Comparison of ENCODE assay signal across 9 cellular contexts in the genomic region with DNA sequence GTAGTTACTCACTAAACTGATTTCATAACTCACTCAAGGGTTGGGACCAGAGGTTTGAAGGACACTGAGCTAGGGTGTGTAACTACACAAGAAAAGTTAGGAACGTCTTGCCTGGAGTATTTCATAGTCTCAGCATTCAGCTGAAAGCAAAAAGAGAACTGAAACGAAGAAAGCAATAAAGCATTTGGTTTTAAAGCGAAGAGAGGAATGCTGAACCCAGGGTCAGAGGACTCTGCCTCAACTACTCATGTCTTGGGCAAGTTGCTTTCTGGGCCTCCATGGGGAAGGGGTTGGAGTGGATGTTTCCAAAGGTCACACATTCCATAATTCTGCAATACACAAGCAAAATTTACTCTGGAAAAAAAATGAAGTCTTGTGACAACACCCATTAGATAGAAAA. TPM values are rescaled to one million over a fixed set of nuclear protein-coding genes. Genes with fewer than 3 reads are reported as not detected.
DNase-seq lines count a peak whose midpoint lies in the region; ATAC-seq, FAIRE-seq and TF ChIP-seq lines count a peak whose summit lies in the region.
"Had no signal": no experiment of that assay in that cellular context is flagged by ENCODE, and none has a peak within 500 bp of the region (broad histone marks: within the 10 kb centered on the region; RNA-seq: fewer than 3 reads in every experiment).

No MANE protein-coding gene starts in this region.

- H3K79me2 ChIP-seq in Karpas-422 (ENCODE audit: low read length) (peaks cover 59% of the 10 kb centered on the region), GM12878 (ENCODE audit: control insufficient read depth, insufficient read depth, low read length) (peaks cover 6% of the 10 kb centered on the region)

- no peak for TF ChIP-seq POLR2A in GM12878 (IDR thresholded peaks at IDR 0.05; ENCODE audit: low read depth, low read length)

- no peaks in the 10 kb centered on the region for H3K9me3 ChIP-seq in CD4-positive, CD25-positive, alpha-beta regulatory T cell (ENCODE audit: control insufficient read depth in 2 of 2, low read length in 2 of 2)
- H3K9me3 ChIP-seq in Karpas-422 (ENCODE audit: low read length) (no peaks in the 10 kb centered on the region), GM12878 (replicated peaks; ENCODE audit: control insufficient read depth, insufficient read depth, low read length) (no peaks in the 10 kb centered on the region)

- H3K4me3 ChIP-seq in CD4-positive, CD25-positive, alpha-beta regulatory T cell (ENCODE audit: low read depth, low read length): no peak overlapping the region
- H3K4me3 ChIP-seq in Karpas-422 (ENCODE audit: low read length) (peak overlapping the region; percentile 39; the same call in 1 of the 2 replicates), GM12878 (peak overlapping the region; percentile 42; the same call in 1 of the 2 replicates)

- TF ChIP-seq EP300 in GM12878 (IDR thresholded peaks at IDR 0.05; ENCODE audit: borderline replicate concordance in 1 of 2, control insufficient read depth in 1 of 2, low read depth in 2 of 2, low read length in 2 of 2): no peak

- no peak for TF ChIP-seq RAD21 in GM12878 (IDR thresholded peaks at IDR 0.05; ENCODE audit: insufficient read depth, low read depth, low read length)

- no peak overlapping the region for H3K27ac ChIP-seq in CD4-positive, CD25-positive, alpha-beta regulatory T cell (ENCODE audit: insufficient read depth, low read length, poor library complexity, severe bottlenecking)
- peak overlapping the region; percentile 43; the same call in 1 of the 2 replicates for H3K27ac ChIP-seq in Karpas-422 (ENCODE audit: low read length)
- H3K27ac ChIP-seq in GM12878 (ENCODE audit: control insufficient read depth, insufficient read depth): peak overlapping the region; percentile 38; the same call in 1 of the 2 replicates

- 2% methylated on average over 3 of the region's 3 CpGs for WGBS in GM12878 (ENCODE audit: insufficient coverage, insufficient replicate concordance, low lambda C conversion rate, missing lambda C conversion rate)

- no peak overlapping the region for H2AFZ ChIP-seq in Karpas-422 (ENCODE audit: low read length)
- peak overlapping the region; percentile 56; the same call in 1 of the 2 replicates for H2AFZ ChIP-seq in GM12878 (ENCODE audit: control insufficient read depth, low read depth, low read length)

- FAIRE-seq in GM12878 (lab: Jason Lieb, UNC): peak; percentile 68

- no peak for ATAC-seq in CD4-positive, CD25-positive, alpha-beta regulatory T cell (ENCODE audit: low read depth in 2 of 2)
- peak; percentile 21; the same call in 2 of the 3 replicates for ATAC-seq in GM12878
- ATAC-seq in natural killer cell: no peak
- no peak for ATAC-seq in GM21390 (IDR thresholded peaks at IDR 0.05; ENCODE audit: unreplicated experiment)
- ATAC-seq: stimulated activated naive CD8-positive, alpha-beta T cell treated with anti-CD3 and anti-CD28 coated beads, Interleukin-15, amount 100 ng/mL, for 72 hours had no signal

- H3K9me3 Mint-ChIP-seq in CD4-positive, CD25-positive, alpha-beta regulatory T cell: peaks cover 0 to 1% (median 0%) of the 10 kb centered on the region in 7 donors
- H3K9me3 Mint-ChIP-seq in natural killer cell: no peaks in the 10 kb centered on the region
- H3K9me3 Mint-ChIP-seq: stimulated activated naive CD8-positive, alpha-beta T cell treated with anti-CD3 and anti-CD28 coated beads, Interleukin-15, amount 100 ng/mL, for 72 hours had no signal

- SMC1A ChIA-PET in GM12878 (lab: Charles Lee; ENCODE audit: uncharacterized antibody, unreplicated experiment): interaction anchor here (0.8 to 1.5 kb wide), 5 partner anchors 27 to 208 kb away, joined by 3 to 4 read pairs (median 3); no protein-coding TSS in a partner anchor

- intact Hi-C loops in GM12878 (cut with micrococcal nuclease; ENCODE audit: unreplicated experiment) (loop anchor here (5.0 kb wide), 1 partner anchor 145 kb away; the partner anchor contains the start of gene RASSF3), natural killer cell (cut with micrococcal nuclease) (loop anchor here (5.0 kb wide), 1 partner anchor 90 kb away; no protein-coding TSS in a partner anchor)

- POLR2A ChIA-PET in GM12878 (lab: Charles Lee): interaction anchor here (0.6 to 1.0 kb wide), 2 partner anchors 31 to 455 kb away, joined by 3 read pairs; no protein-coding TSS in a partner anchor

- H3K4me1 Mint-ChIP-seq in CD4-positive, CD25-positive, alpha-beta regulatory T cell: peaks cover 33 to 67% (median 48%) of the 10 kb centered on the region in 4 donors
- peaks cover 57 to 68% of the 10 kb centered on the region in 2 donors for H3K4me1 Mint-ChIP-seq in natural killer cell

- H3K4me2 ChIP-seq in Karpas-422 (ENCODE audit: low read depth, low read length, poor library complexity, severe bottlenecking): peak overlapping the region; percentile 88
- H3K4me2 ChIP-seq in GM12878 (ENCODE audit: control insufficient read depth, insufficient read depth): peak overlapping the region; percentile 92

- BruUV-seq in GM12878 (replicated peaks; lab: Mats Ljungman, UMichigan): no TSS peak

- no peaks in the 10 kb centered on the region for H3K27me3 ChIP-seq in CD4-positive, CD25-positive, alpha-beta regulatory T cell (ENCODE audit: control insufficient read depth, insufficient read depth, low read length)
- H3K27me3 ChIP-seq in Karpas-422 (ENCODE audit: low read length) (no peaks in the 10 kb centered on the region), GM12878 (replicated peaks in 1 of 2; ENCODE audit: control insufficient read depth in 2 of 2, insufficient read depth in 2 of 2, low read length in 1 of 2) (no peaks in the 10 kb centered on the region)

- DNase-seq in CD4-positive, CD25-positive, alpha-beta regulatory T cell: no peak
- DNase-seq in Karpas-422 (no peak), GM12878 (ENCODE audit: low read depth, low spot score) (no peak), natural killer cell (no peak), COR-L47 (lab: John Stamatoyannopoulos, UW) (no peak), amygdala (lab: John Stamatoyannopoulos, UW) (no peak), ecto neural progenitor cell (ENCODE audit: low spot score) (no peak)
- DNase-seq: stimulated activated naive CD8-positive, alpha-beta T cell treated with anti-CD3 and anti-CD28 coated beads, Interleukin-15, amount 100 ng/mL, for 72 hours had no signal

- RAD21 ChIA-PET in GM12878 (lab: Charles Lee; ENCODE audit: unreplicated experiment): interaction anchor here (1.0 kb wide), 1 partner anchor 121 kb away, joined by 3 read pairs; no protein-coding TSS in a partner anchor

- H3K9me2 ChIP-seq in Karpas-422 (replicated peaks; ENCODE audit: insufficient read depth, low read length): no peaks in the 10 kb centered on the region

- in situ Hi-C loops in GM12878 (cut with MboI): no loop called here

- CTCF ChIA-PET in GM12878 (lab: Yijun Ruan, JAX): interaction anchor here (0.5 to 1.3 kb wide), 3 partner anchors 38 to 209 kb away, joined by 3 to 6 read pairs (median 4); no protein-coding TSS in a partner anchor

- H3K9ac ChIP-seq in Karpas-422 (ENCODE audit: low read length) (peak overlapping the region; percentile 35; the same call in 1 of the 2 replicates), GM12878 (ENCODE audit: control insufficient read depth, insufficient read depth, low read length) (peak overlapping the region; percentile 8; the same call in 1 of the 2 replicates)

- peaks cover 23% of the 10 kb centered on the region for H3K4me1 ChIP-seq in CD4-positive, CD25-positive, alpha-beta regulatory T cell (ENCODE audit: control insufficient read depth, insufficient read depth, low read length, poor library complexity, severe bottlenecking)
- H3K4me1 ChIP-seq in Karpas-422 (ENCODE audit: low read length) (peaks cover 35% of the 10 kb centered on the region), GM12878 (ENCODE audit: control insufficient read depth, insufficient read depth, low read length) (peaks cover 8% of the 10 kb centered on the region)

- peak overlapping the region; percentile 21 to 70 (median 40) for H3K27ac Mint-ChIP-seq in CD4-positive, CD25-positive, alpha-beta regulatory T cell
- peak overlapping the region; percentile 67 to 79 for H3K27ac Mint-ChIP-seq in natural killer cell
- H3K27ac Mint-ChIP-seq: stimulated activated naive CD8-positive, alpha-beta T cell treated with anti-CD3 and anti-CD28 coated beads, Interleukin-15, amount 100 ng/mL, for 72 hours had no signal

- H4K20me1 ChIP-seq in Karpas-422 (ENCODE audit: insufficient read depth, low read depth, low read length): no peaks in the 10 kb centered on the region
- no peaks in the 10 kb centered on the region for H4K20me1 ChIP-seq in GM12878 (ENCODE audit: control insufficient read depth, insufficient read depth)

- H3K4me3 Mint-ChIP-seq in CD4-positive, CD25-positive, alpha-beta regulatory T cell: peak overlapping the region; percentile 82 to 99 (median 96)
- peak overlapping the region; percentile 72 for H3K4me3 Mint-ChIP-seq in natural killer cell

- H3K36me3 ChIP-seq in CD4-positive, CD25-positive, alpha-beta regulatory T cell (ENCODE audit: control insufficient read depth, insufficient read depth, low read length): peaks cover 2% of the 10 kb centered on the region
- H3K36me3 ChIP-seq in Karpas-422 (ENCODE audit: insufficient read depth, low read length): no peaks in the 10 kb centered on the region
- H3K36me3 ChIP-seq in GM12878 (ENCODE audit: control insufficient read depth in 2 of 2, insufficient read depth in 2 of 2, low read length in 1 of 2): no peaks in the 10 kb centered on the region

- peaks cover 12% of the 10 kb centered on the region for H3K36me3 Mint-ChIP-seq in CD4-positive, CD25-positive, alpha-beta regulatory T cell
- H3K36me3 Mint-ChIP-seq in natural killer cell: peaks cover 8% of the 10 kb centered on the region

- TF ChIP-seq CTCF in GM12878 (IDR thresholded peaks at IDR 0.05 in 2 of 3, conservative IDR thresholded peaks at IDR 0.05 in 1 of 3; ENCODE audit: control insufficient read depth in 2 of 3, extremely low read depth in 1 of 3, insufficient read depth in 1 of 3, low read depth in 3 of 3, low read length in 3 of 3) (no peak), natural killer cell (IDR thresholded peaks at IDR 0.05) (no peak)

- H3K27me3 Mint-ChIP-seq in CD4-positive, CD25-positive, alpha-beta regulatory T cell: peaks cover 6% of the 10 kb centered on the region
- no peaks in the 10 kb centered on the region for H3K27me3 Mint-ChIP-seq in natural killer cell (ENCODE audit: low read depth in 2 of 2)
- H3K27me3 Mint-ChIP-seq: stimulated activated naive CD8-positive, alpha-beta T cell treated with anti-CD3 and anti-CD28 coated beads, Interleukin-15, amount 100 ng/mL, for 72 hours had no signal

RNA-seq across cellular contexts. Expression of gene GNS, which starts 1.4 kb away (rescaled TPM):
- total RNA-seq in CD4-positive, CD25-positive, alpha-beta regulatory T cell: 25.0 TPM
- 10 to 100 TPM; 40.6 to 51.5 (median 41.6) TPM for polyA plus RNA-seq in CD4-positive, CD25-positive, alpha-beta regulatory T cell
- 25.2 and 49.5 TPM in 2 replicates for total RNA-seq in Karpas-422 (2014; rRNA removed; shearing (Covaris generic); ENCODE audit: low replicate concordance)
- 52.0 and 53.8 TPM in 2 replicates for total RNA-seq in GM12878 (2013; cell fraction: nucleolus; rRNA removed)
- total RNA-seq in GM12878 (2014; rRNA removed) (19.0 and 21.0 TPM in 2 replicates), GM12878 (2014; rRNA removed; fragmentation: Illumina TruSeq; extraction: Trizol) (21.5 and 23.6 TPM in 2 replicates), GM12878 (2021) (20.8 and 21.4 TPM in 2 replicates), natural killer cell (10 to 100 TPM; 51.9 to 73.9 (median 59.7) TPM)
- 17.8 TPM for polyA plus RNA-seq in GM12878 (2011; ENCODE audit: low read depth)
- polyA plus RNA-seq in GM12878 (2011; rRNA removed) (32.9 and 33.8 TPM in 2 replicates), GM12878 (2014; fragmentation: Illumina TruSeq; extraction: Trizol) (19.8 and 22.2 TPM in 2 replicates), GM12878 (2014; fragmentation: Nextera tagmentation; extraction: Ambion mirVana) (1 to 10 TPM; 4.1 to 4.4 TPM), GM12878 (2014; rRNA removed) (11.6 and 13.0 TPM in 2 replicates), GM12878 (2016; fragmentation: Nextera tagmentation; extraction: Ambion mirVana) (10 to 100 TPM; 17.8 to 19.3 TPM)
- polyA plus RNA-seq in GM12878 (2011; cell fraction: cytosol; rRNA removed): 15.8 and 20.5 TPM in 2 replicates
- polyA plus RNA-seq in GM12878 (2011; cell fraction: nucleus; rRNA removed): 11.3 and 12.0 TPM in 2 replicates
- 15.9 and 18.3 TPM in 2 replicates for polyA plus RNA-seq in GM12878 (2012)
- 46.4 and 89.7 TPM in 2 replicates for polyA minus RNA-seq in GM12878 (2011; rRNA and poly(A)+ RNA removed)
- polyA minus RNA-seq in GM12878 (2011; cell fraction: cytosol; rRNA and poly(A)+ RNA removed): 19.4 and 21.2 TPM in 2 replicates
- 7.4 and 9.0 TPM in 2 replicates for polyA minus RNA-seq in GM12878 (2011; cell fraction: nucleus; rRNA and poly(A)+ RNA removed)
